14 cellular contexts compared by ENCODE assay signal in the genomic region with DNA sequence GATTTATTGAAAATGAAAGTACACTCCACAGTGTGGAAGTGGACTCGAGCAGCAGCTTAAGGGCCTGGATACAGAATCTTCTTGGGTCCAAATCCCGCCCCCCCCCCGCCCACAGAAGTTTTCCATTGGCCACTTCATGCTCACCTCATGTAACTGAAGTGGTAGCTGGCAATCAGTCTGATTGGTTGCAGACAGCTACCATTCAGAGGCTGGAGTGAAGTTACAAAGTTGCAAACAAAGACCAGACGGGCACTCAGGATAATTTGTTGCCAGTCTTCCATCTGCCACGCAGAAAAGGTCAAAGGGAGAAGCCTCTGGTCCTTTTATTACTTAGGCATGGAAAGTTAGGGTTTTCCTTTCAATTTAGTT. TPM values are rescaled to one million over a fixed set of nuclear protein-coding genes. Genes with fewer than 3 reads are reported as not detected.
A peak's percentile ranks its signal among the peaks of the same experiment; 100 is the strongest.
DNase-seq lines count a peak whose midpoint lies in the region; ATAC-seq and TF ChIP-seq lines count a peak whose summit lies in the region.
"Had no signal": no experiment of that assay in that cellular context is flagged by ENCODE, and none has a peak within 500 bp of the region (broad histone marks: within the 10 kb centered on the region; RNA-seq: fewer than 3 reads in every experiment).

No MANE protein-coding gene starts in this region.

- no TSS peak for BruUV-seq in mammary epithelial cell (replicated peaks; lab: Mats Ljungman, UMichigan)

- no peak overlapping the region for H2AFZ ChIP-seq in mammary epithelial cell (ENCODE audit: low read depth, low read length)

- intact Hi-C loops in breast epithelium (cut with DNase I; ENCODE audit: low total_unique reads) (no loop called here), mammary epithelial cell (cut with micrococcal nuclease) (no loop called here), left lung (cut with DNase I) (no loop called here), vagina (cut with DNase I) (no loop called here)

- peak overlapping the region in 1 of 2 donors; percentile 52 for H3K27ac ChIP-seq in breast epithelium
- H3K27ac ChIP-seq in mammary epithelial cell (ENCODE audit: insufficient read depth, low read depth, low read length) = no peak overlapping the region
- H3K27ac ChIP-seq in left lung = peak overlapping the region in 1 of 2 donors; percentile 63
- H3K27ac ChIP-seq in vagina = peak overlapping the region; percentile 33
- H3K27ac ChIP-seq: parathyroid adenoma had no signal

- no peak for TF ChIP-seq POLR2A in breast epithelium (IDR thresholded peaks at IDR 0.05)
- no peak for TF ChIP-seq POLR2A in vagina (IDR thresholded peaks at IDR 0.05)

- CTCF ChIA-PET in mammary epithelial cell (lab: Charles Lee; ENCODE audit: low non-redundant PET) = no interaction called here

- H3K36me3 ChIP-seq in breast epithelium (no peaks in the 10 kb centered on the region), mammary epithelial cell (ENCODE audit: insufficient read depth, low read length) (no peaks in the 10 kb centered on the region), left lung (no peaks in the 10 kb centered on the region), vagina (no peaks in the 10 kb centered on the region)

- H4K20me1 ChIP-seq in mammary epithelial cell (ENCODE audit: insufficient read depth, low read length) = no peaks in the 10 kb centered on the region

- in situ Hi-C loops in mammary epithelial cell (cut with MboI; ENCODE audit: low sequenced_read_pairs in 2 of 2) = no loop called here

- peaks cover 10% of the 10 kb centered on the region for H3K9me3 Mint-ChIP-seq in type B pancreatic cell
- H3K9me3 Mint-ChIP-seq: activated T-cell treated with anti-CD3 and anti-CD28 coated beads, Interleukin-2, amount 50 U/mL, for 24 hours had no signal

- WGBS in mammary epithelial cell (ENCODE audit: low coverage, missing lambda C conversion rate) = 57% methylated on average over 5 of the region's 5 CpGs

- no peaks in the 10 kb centered on the region for H3K4me1 ChIP-seq in breast epithelium
- H3K4me1 ChIP-seq in mammary epithelial cell (ENCODE audit: insufficient read depth, low read length) = no peaks in the 10 kb centered on the region
- peaks cover 0 to 28% of the 10 kb centered on the region in 2 donors for H3K4me1 ChIP-seq in left lung
- no peaks in the 10 kb centered on the region for H3K4me1 ChIP-seq in vagina
- H3K4me1 ChIP-seq: parathyroid adenoma had no signal

- no peak for TF ChIP-seq CTCF in breast epithelium (IDR thresholded peaks at IDR 0.05)
- no peak for TF ChIP-seq CTCF in mammary epithelial cell (conservative IDR thresholded peaks at IDR 0.05 in 1 of 2, IDR thresholded peaks at IDR 0.05 in 1 of 2; ENCODE audit: extremely low read depth in 1 of 2, insufficient read depth in 1 of 2, low read depth in 1 of 2, low read length in 2 of 2)
- no peak for TF ChIP-seq CTCF in left lung (IDR thresholded peaks at IDR 0.05)
- TF ChIP-seq CTCF in vagina (IDR thresholded peaks at IDR 0.05) = no peak
- TF ChIP-seq CTCF in type B pancreatic cell (conservative IDR thresholded peaks at IDR 0.05) = no peak

- H3K27me3 Mint-ChIP-seq in type B pancreatic cell = no peaks in the 10 kb centered on the region
- H3K27me3 Mint-ChIP-seq: activated T-cell treated with anti-CD3 and anti-CD28 coated beads, Interleukin-2, amount 50 U/mL, for 24 hours had no signal

- no peak for DNase-seq in breast epithelium (ENCODE audit: low spot score in 2 of 2)
- DNase-seq in mammary epithelial cell = no peak
- DNase-seq in left lung = no peak
- DNase-seq in vagina (ENCODE audit: extremely low spot score in 2 of 2) = no peak
- DNase-seq in type B pancreatic cell (ENCODE audit: extremely low spot score, unreplicated experiment) = no peak
- no peak for DNase-seq in NOMO-1 treated with DMSO at 0.1 percent for 48 hours (lab: John Stamatoyannopoulos, UW; ENCODE audit: unreplicated experiment)
- no peak for DNase-seq in GM19238 (ENCODE audit: insufficient read length, low spot score)
- DNase-seq: ACHN; activated T-cell treated with anti-CD3 and anti-CD28 coated beads, Interleukin-2, amount 50 U/mL, for 24 hours; central memory CD4-positive, alpha-beta T cell; GOT3; kidney glomerular epithelial cell had no signal

- no peaks in the 10 kb centered on the region for H3K9me3 ChIP-seq in breast epithelium
- H3K9me3 ChIP-seq in mammary epithelial cell (replicated peaks; ENCODE audit: insufficient read depth, low read length) = no peaks in the 10 kb centered on the region
- H3K9me3 ChIP-seq in left lung = no peaks in the 10 kb centered on the region
- H3K9me3 ChIP-seq in vagina = no peaks in the 10 kb centered on the region

- H3K4me3 ChIP-seq in breast epithelium = peak overlapping the region in 2 of 3 donors; percentile 33 to 57
- H3K4me3 ChIP-seq in mammary epithelial cell (replicated peaks in 1 of 3; ENCODE audit: insufficient read depth in 1 of 3, low read depth in 2 of 3, low read length in 3 of 3) = no peak overlapping the region
- peak overlapping the region in 1 of 2 donors; percentile 23 for H3K4me3 ChIP-seq in left lung
- peak overlapping the region in 1 of 2 donors; percentile 9 for H3K4me3 ChIP-seq in vagina

- H3K4me2 ChIP-seq in mammary epithelial cell (ENCODE audit: insufficient read depth, low read depth, low read length) = no peak overlapping the region

- H3K9ac ChIP-seq in mammary epithelial cell (ENCODE audit: insufficient read depth, low read length) = no peak overlapping the region
- H3K9ac ChIP-seq: parathyroid adenoma had no signal

- no peaks in the 10 kb centered on the region for H3K27me3 ChIP-seq in breast epithelium
- no peaks in the 10 kb centered on the region for H3K27me3 ChIP-seq in mammary epithelial cell (ENCODE audit: insufficient read depth, low read length)
- no peaks in the 10 kb centered on the region for H3K27me3 ChIP-seq in left lung
- H3K27me3 ChIP-seq in vagina = no peaks in the 10 kb centered on the region

- H3K27ac Mint-ChIP-seq in type B pancreatic cell = no peak overlapping the region
- H3K27ac Mint-ChIP-seq: activated T-cell treated with anti-CD3 and anti-CD28 coated beads, Interleukin-2, amount 50 U/mL, for 24 hours had no signal

- H3K4me1 Mint-ChIP-seq in type B pancreatic cell (ENCODE audit: unreplicated experiment) = peaks cover 9% of the 10 kb centered on the region

- no peaks in the 10 kb centered on the region for H3K79me2 ChIP-seq in mammary epithelial cell (ENCODE audit: insufficient read depth, low read length)
- H3K79me2 ChIP-seq: parathyroid adenoma had no signal

- no peak overlapping the region for H3K4me3 Mint-ChIP-seq in type B pancreatic cell
- H3K4me3 Mint-ChIP-seq: activated T-cell treated with anti-CD3 and anti-CD28 coated beads, Interleukin-2, amount 50 U/mL, for 24 hours had no signal

- ATAC-seq in SK-N-SH treated with all-trans-retinoic acid at 6 μM for 48 hours (peak; percentile 77), left lung (peak; percentile 83)

- peaks cover 4% of the 10 kb centered on the region for H3K36me3 Mint-ChIP-seq in type B pancreatic cell

- dilution Hi-C loops in mammary epithelial cell (cut with HindIII; ENCODE audit: low sequenced_read_pairs) = no loop called here

TF ChIP-seq in SK-N-SH treated with all-trans-retinoic acid at 6 μM for 48 hours, 23 proteins besides CTCF, POLR2A, EP300 and RAD21 (continues in another document):
- TF ChIP-seq, protein P1, sequence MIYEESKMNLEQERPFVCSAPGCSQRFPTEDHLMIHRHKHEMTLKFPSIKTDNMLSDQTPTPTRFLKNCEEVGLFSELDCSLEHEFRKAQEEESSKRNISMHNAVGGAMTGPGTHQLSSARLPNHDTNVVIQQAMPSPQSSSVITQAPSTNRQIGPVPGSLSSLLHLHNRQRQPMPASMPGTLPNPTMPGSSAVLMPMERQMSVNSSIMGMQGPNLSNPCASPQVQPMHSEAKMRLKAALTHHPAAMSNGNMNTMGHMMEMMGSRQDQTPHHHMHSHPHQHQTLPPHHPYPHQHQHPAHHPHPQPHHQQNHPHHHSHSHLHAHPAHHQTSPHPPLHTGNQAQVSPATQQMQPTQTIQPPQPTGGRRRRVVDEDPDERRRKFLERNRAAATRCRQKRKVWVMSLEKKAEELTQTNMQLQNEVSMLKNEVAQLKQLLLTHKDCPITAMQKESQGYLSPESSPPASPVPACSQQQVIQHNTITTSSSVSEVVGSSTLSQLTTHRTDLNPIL (CRISPR knock-in tag; IDR thresholded peaks at IDR 0.05; ENCODE audit: low read depth) = no peak
- TF ChIP-seq CSDC2 (CRISPR knock-in tag; IDR thresholded peaks at IDR 0.05) (no peak), BACH2 (CRISPR knock-in tag; IDR thresholded peaks at IDR 0.05; ENCODE audit: borderline replicate concordance) (no peak), ZC3H10 (CRISPR knock-in tag; IDR thresholded peaks at IDR 0.05) (no peak), ZNF70 (CRISPR knock-in tag; IDR thresholded peaks at IDR 0.05) (no peak), OSR1 (CRISPR knock-in tag; IDR thresholded peaks at IDR 0.05) (no peak), PPARA (CRISPR knock-in tag; IDR thresholded peaks at IDR 0.05; ENCODE audit: borderline replicate concordance) (no peak)

RNA-seq across cellular contexts. Expression of a gene that starts 25.8 kb away (rescaled TPM):
- total RNA-seq in breast epithelium = 1 to 10 TPM in 2 of 3 donors, not detected in 1; 2.6 to 3.6 TPM
- not detected for total RNA-seq in mammary epithelial cell
- not detected for polyA plus RNA-seq in mammary epithelial cell
- not detected for polyA minus RNA-seq in mammary epithelial cell
- total RNA-seq in left lung = not detected
- not detected for total RNA-seq in vagina
- total RNA-seq in type B pancreatic cell (ENCODE audit: low replicate concordance) = 1.2 and 7.6 TPM in 2 replicates

RNA-seq across cellular contexts. Expression of a gene that starts 35.4 kb away (rescaled TPM):
- total RNA-seq in breast epithelium = 10 to 100 TPM in 2 of 3 donors, 1 to 10 TPM in 1; 9.1 to 26.5 (median 17.0) TPM
- 1 to 10 TPM; 4.5 to 7.3 TPM for total RNA-seq in mammary epithelial cell
- 4.8 TPM for polyA plus RNA-seq in mammary epithelial cell
- polyA minus RNA-seq in mammary epithelial cell = 0.78 TPM
- total RNA-seq in left lung = 10 to 100 TPM; 27.4 to 30.6 TPM
- total RNA-seq in vagina = 44.7 TPM
- 9.4 and 18.0 TPM in 2 replicates for total RNA-seq in type B pancreatic cell (ENCODE audit: low replicate concordance)

Comparison
In these comparisons a context has a peak if more than half of its experiments do, and no peak if none do; other contexts are left out.
1. H3K4me3 ChIP-seq: peak in breast epithelium (2 of 3); none in mammary epithelial cell (0 of 3).